ENCODE assay signal across 1 cellular context in the genomic region with DNA sequence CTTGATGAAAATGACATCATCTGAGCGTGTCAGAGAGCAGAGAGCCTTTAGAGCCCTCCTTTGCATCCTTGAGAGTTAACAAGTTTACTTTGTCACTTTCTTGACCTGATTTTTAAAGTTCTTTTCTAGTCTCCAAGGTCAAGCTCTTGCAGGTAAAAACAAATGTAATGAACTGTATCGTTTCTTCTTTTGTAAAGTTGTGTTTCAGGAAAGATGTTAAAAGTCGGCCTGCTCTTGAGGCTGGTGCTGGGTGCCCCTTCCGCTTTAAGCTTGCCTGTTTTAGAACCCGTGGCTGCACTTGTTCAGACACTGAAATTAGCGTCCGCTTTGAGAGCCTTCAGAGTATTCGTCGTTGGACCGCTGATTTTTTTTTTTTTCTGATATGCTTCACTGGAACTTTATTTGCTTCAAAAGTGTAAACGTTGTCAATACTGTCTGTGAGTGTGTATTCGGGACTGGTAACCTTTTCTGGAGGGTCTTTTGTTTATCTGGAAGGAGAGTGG.
A peak's percentile ranks its signal among the peaks of the same experiment; 100 is the strongest.
TF ChIP-seq lines count a peak whose summit lies in the region.

No MANE protein-coding gene starts in this region.

TF ChIP-seq in GM12878, 131 proteins besides CTCF, POLR2A, EP300 and RAD21 (continued from another document):
- TF ChIP-seq, protein P1, sequence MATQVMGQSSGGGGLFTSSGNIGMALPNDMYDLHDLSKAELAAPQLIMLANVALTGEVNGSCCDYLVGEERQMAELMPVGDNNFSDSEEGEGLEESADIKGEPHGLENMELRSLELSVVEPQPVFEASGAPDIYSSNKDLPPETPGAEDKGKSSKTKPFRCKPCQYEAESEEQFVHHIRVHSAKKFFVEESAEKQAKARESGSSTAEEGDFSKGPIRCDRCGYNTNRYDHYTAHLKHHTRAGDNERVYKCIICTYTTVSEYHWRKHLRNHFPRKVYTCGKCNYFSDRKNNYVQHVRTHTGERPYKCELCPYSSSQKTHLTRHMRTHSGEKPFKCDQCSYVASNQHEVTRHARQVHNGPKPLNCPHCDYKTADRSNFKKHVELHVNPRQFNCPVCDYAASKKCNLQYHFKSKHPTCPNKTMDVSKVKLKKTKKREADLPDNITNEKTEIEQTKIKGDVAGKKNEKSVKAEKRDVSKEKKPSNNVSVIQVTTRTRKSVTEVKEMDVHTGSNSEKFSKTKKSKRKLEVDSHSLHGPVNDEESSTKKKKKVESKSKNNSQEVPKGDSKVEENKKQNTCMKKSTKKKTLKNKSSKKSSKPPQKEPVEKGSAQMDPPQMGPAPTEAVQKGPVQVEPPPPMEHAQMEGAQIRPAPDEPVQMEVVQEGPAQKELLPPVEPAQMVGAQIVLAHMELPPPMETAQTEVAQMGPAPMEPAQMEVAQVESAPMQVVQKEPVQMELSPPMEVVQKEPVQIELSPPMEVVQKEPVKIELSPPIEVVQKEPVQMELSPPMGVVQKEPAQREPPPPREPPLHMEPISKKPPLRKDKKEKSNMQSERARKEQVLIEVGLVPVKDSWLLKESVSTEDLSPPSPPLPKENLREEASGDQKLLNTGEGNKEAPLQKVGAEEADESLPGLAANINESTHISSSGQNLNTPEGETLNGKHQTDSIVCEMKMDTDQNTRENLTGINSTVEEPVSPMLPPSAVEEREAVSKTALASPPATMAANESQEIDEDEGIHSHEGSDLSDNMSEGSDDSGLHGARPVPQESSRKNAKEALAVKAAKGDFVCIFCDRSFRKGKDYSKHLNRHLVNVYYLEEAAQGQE (IDR thresholded peaks at IDR 0.05; ENCODE audit: low read depth, low read length), result no peak
- TF ChIP-seq MEF2A (IDR thresholded peaks at IDR 0.05; ENCODE audit: insufficient read depth, low read depth, low read length), result no peak
- TF ChIP-seq HDAC2 (IDR thresholded peaks at IDR 0.05), result no peak
- no peak for TF ChIP-seq NFIC (IDR thresholded peaks at IDR 0.05; ENCODE audit: low read depth, low read length)
- no peak for TF ChIP-seq CBX5 (IDR thresholded peaks at IDR 0.05; ENCODE audit: low read depth)
- no peak for TF ChIP-seq ZNF622 (IDR thresholded peaks at IDR 0.05)
- no peak for TF ChIP-seq ZZZ3 (IDR thresholded peaks at IDR 0.05; ENCODE audit: control insufficient read depth, insufficient read length, low read depth)
- TF ChIP-seq TCF12 (IDR thresholded peaks at IDR 0.05; ENCODE audit: low read depth, low read length), result no peak
- TF ChIP-seq, protein P2, sequence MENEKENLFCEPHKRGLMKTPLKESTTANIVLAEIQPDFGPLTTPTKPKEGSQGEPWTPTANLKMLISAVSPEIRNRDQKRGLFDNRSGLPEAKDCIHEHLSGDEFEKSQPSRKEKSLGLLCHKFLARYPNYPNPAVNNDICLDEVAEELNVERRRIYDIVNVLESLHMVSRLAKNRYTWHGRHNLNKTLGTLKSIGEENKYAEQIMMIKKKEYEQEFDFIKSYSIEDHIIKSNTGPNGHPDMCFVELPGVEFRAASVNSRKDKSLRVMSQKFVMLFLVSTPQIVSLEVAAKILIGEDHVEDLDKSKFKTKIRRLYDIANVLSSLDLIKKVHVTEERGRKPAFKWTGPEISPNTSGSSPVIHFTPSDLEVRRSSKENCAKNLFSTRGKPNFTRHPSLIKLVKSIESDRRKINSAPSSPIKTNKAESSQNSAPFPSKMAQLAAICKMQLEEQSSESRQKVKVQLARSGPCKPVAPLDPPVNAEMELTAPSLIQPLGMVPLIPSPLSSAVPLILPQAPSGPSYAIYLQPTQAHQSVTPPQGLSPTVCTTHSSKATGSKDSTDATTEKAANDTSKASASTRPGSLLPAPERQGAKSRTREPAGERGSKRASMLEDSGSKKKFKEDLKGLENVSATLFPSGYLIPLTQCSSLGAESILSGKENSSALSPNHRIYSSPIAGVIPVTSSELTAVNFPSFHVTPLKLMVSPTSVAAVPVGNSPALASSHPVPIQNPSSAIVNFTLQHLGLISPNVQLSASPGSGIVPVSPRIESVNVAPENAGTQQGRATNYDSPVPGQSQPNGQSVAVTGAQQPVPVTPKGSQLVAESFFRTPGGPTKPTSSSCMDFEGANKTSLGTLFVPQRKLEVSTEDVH (IDR thresholded peaks at IDR 0.05; ENCODE audit: low read depth, partially characterized antibody), result no peak
- TF ChIP-seq SUPT20H (IDR thresholded peaks at IDR 0.05; ENCODE audit: borderline replicate concordance, control insufficient read depth, low read depth, low read length), result no peak
- TF ChIP-seq TBL1XR1 (IDR thresholded peaks at IDR 0.05; ENCODE audit: low read depth, low read length), result 0 out of 2 replicates have a peak, but pooled peaks have one; percentile 8
- TF ChIP-seq SMAD1 (IDR thresholded peaks at IDR 0.05; ENCODE audit: low read depth, partially characterized antibody), result no peak
- TF ChIP-seq, protein P3, sequence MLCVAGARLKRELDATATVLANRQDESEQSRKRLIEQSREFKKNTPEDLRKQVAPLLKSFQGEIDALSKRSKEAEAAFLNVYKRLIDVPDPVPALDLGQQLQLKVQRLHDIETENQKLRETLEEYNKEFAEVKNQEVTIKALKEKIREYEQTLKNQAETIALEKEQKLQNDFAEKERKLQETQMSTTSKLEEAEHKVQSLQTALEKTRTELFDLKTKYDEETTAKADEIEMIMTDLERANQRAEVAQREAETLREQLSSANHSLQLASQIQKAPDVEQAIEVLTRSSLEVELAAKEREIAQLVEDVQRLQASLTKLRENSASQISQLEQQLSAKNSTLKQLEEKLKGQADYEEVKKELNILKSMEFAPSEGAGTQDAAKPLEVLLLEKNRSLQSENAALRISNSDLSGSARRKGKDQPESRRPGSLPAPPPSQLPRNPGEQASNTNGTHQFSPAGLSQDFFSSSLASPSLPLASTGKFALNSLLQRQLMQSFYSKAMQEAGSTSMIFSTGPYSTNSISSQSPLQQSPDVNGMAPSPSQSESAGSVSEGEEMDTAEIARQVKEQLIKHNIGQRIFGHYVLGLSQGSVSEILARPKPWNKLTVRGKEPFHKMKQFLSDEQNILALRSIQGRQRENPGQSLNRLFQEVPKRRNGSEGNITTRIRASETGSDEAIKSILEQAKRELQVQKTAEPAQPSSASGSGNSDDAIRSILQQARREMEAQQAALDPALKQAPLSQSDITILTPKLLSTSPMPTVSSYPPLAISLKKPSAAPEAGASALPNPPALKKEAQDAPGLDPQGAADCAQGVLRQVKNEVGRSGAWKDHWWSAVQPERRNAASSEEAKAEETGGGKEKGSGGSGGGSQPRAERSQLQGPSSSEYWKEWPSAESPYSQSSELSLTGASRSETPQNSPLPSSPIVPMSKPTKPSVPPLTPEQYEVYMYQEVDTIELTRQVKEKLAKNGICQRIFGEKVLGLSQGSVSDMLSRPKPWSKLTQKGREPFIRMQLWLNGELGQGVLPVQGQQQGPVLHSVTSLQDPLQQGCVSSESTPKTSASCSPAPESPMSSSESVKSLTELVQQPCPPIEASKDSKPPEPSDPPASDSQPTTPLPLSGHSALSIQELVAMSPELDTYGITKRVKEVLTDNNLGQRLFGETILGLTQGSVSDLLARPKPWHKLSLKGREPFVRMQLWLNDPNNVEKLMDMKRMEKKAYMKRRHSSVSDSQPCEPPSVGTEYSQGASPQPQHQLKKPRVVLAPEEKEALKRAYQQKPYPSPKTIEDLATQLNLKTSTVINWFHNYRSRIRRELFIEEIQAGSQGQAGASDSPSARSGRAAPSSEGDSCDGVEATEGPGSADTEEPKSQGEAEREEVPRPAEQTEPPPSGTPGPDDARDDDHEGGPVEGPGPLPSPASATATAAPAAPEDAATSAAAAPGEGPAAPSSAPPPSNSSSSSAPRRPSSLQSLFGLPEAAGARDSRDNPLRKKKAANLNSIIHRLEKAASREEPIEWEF (IDR thresholded peaks at IDR 0.05; ENCODE audit: insufficient replicate concordance, low read depth, low read length), result no peak
- TF ChIP-seq SPI1 (IDR thresholded peaks at IDR 0.05; ENCODE audit: borderline replicate concordance, insufficient read depth, low read depth, low read length), result peak; percentile 21; the same call in 1 of the 2 replicates
- no peak for TF ChIP-seq TCF7 (IDR thresholded peaks at IDR 0.05; ENCODE audit: borderline replicate concordance)
- TF ChIP-seq, protein P4, sequence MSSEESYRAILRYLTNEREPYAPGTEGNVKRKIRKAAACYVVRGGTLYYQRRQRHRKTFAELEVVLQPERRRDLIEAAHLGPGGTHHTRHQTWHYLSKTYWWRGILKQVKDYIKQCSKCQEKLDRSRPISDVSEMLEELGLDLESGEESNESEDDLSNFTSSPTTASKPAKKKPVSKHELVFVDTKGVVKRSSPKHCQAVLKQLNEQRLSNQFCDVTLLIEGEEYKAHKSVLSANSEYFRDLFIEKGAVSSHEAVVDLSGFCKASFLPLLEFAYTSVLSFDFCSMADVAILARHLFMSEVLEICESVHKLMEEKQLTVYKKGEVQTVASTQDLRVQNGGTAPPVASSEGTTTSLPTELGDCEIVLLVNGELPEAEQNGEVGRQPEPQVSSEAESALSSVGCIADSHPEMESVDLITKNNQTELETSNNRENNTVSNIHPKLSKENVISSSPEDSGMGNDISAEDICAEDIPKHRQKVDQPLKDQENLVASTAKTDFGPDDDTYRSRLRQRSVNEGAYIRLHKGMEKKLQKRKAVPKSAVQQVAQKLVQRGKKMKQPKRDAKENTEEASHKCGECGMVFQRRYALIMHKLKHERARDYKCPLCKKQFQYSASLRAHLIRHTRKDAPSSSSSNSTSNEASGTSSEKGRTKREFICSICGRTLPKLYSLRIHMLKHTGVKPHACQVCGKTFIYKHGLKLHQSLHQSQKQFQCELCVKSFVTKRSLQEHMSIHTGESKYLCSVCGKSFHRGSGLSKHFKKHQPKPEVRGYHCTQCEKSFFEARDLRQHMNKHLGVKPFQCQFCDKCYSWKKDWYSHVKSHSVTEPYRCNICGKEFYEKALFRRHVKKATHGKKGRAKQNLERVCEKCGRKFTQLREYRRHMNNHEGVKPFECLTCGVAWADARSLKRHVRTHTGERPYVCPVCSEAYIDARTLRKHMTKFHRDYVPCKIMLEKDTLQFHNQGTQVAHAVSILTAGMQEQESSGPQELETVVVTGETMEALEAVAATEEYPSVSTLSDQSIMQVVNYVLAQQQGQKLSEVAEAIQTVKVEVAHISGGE (CRISPR knock-in tag; IDR thresholded peaks at IDR 0.05), result no peak
- TF ChIP-seq, protein P5, sequence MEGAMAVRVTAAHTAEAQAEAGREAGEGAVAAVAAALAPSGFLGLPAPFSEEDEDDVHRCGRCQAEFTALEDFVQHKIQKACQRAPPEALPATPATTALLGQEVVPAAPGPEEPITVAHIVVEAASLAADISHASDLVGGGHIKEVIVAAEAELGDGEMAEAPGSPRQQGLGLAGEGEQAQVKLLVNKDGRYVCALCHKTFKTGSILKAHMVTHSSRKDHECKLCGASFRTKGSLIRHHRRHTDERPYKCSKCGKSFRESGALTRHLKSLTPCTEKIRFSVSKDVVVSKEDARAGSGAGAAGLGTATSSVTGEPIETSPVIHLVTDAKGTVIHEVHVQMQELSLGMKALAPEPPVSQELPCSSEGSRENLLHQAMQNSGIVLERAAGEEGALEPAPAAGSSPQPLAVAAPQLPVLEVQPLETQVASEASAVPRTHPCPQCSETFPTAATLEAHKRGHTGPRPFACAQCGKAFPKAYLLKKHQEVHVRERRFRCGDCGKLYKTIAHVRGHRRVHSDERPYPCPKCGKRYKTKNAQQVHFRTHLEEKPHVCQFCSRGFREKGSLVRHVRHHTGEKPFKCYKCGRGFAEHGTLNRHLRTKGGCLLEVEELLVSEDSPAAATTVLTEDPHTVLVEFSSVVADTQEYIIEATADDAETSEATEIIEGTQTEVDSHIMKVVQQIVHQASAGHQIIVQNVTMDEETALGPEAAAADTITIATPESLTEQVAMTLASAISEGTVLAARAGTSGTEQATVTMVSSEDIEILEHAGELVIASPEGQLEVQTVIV (IDR thresholded peaks at IDR 0.05; ENCODE audit: borderline replicate concordance, partially characterized antibody), result no peak
